In the genomic region with DNA sequence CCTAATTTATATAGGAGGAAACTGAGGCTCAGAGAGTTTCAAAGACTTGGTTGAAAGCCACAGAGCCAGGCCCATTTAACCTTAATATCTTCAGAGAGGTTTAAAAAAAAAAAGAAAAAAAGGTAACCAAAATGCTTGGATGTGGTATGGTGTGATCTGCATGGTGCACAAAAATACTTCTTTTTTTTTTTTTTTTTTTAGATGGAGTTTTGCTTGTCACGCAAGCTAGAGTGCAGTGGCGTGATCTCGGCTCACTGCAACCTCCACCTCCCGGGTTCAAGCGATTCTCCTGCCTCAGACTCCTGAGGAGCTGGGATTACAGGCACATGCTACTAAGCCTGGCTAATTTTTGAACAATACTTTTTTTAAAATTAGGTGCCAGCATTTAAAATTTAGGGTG, we compare ENCODE assay signal across 11 cellular contexts.
DNase-seq lines count a peak whose midpoint lies in the region; ATAC-seq lines count a peak whose summit lies in the region.
"Had no signal": no experiment of that assay in that cellular context is flagged by ENCODE, and none has a peak within 500 bp of the region (broad histone marks: within the 10 kb centered on the region; RNA-seq: fewer than 3 reads in every experiment).

No MANE protein-coding gene starts in this region.

- peak; percentile 34 for DNase-seq in activated CD4-positive, alpha-beta T cell treated with anti-CD3 and anti-CD28 coated beads for 36 hours
- DNase-seq in activated CD4-positive, alpha-beta T cell treated with anti-CD3 and anti-CD28 coated beads, Interleukin-2, amount 50 U/mL, for 48 hours: no peak
- peak in 1 of 3 donors; percentile 24 for DNase-seq in T-helper 17 cell
- no peak for DNase-seq in pons (ENCODE audit: low spot score)
- DNase-seq: 8988T, NCI-H446 had no signal

- H3K27me3 Mint-ChIP-seq in activated CD4-positive, alpha-beta T cell treated with anti-CD3 and anti-CD28 coated beads for 36 hours: no peaks in the 10 kb centered on the region
- H3K27me3 Mint-ChIP-seq in T-helper 17 cell: no peaks in the 10 kb centered on the region
- H3K27me3 Mint-ChIP-seq in stimulated activated naive CD8-positive, alpha-beta T cell treated with anti-CD3 and anti-CD28 coated beads, Interleukin-15, Interleukin-2, amounts not matched to agents 100 ng/mL and 50 ng/mL, for 24 hours: no peaks in the 10 kb centered on the region

- H3K36me3 Mint-ChIP-seq in activated CD4-positive, alpha-beta T cell treated with anti-CD3 and anti-CD28 coated beads for 36 hours (ENCODE audit: low read depth): no peaks in the 10 kb centered on the region
- H3K36me3 Mint-ChIP-seq in T-helper 17 cell (ENCODE audit: low read depth): no peaks in the 10 kb centered on the region
- H3K36me3 Mint-ChIP-seq in stimulated activated naive CD8-positive, alpha-beta T cell treated with anti-CD3 and anti-CD28 coated beads, Interleukin-15, Interleukin-2, amounts not matched to agents 100 ng/mL and 50 ng/mL, for 24 hours (ENCODE audit: low read depth): no peaks in the 10 kb centered on the region

- POLR2A ChIA-PET in activated CD4-positive, alpha-beta T cell treated with anti-CD3 and anti-CD28 coated beads for 36 hours (lab: Charles Lee): interaction anchor here (0.6 kb wide), 1 partner anchor 16 kb away, joined by 3 read pairs; no protein-coding TSS in a partner anchor

- peak overlapping the region; percentile 99 for H3K27ac Mint-ChIP-seq in activated CD4-positive, alpha-beta T cell treated with anti-CD3 and anti-CD28 coated beads for 36 hours
- H3K27ac Mint-ChIP-seq in T-helper 17 cell: peak overlapping the region; percentile 96
- H3K27ac Mint-ChIP-seq in stimulated activated naive CD8-positive, alpha-beta T cell treated with anti-CD3 and anti-CD28 coated beads, Interleukin-15, Interleukin-2, amounts not matched to agents 100 ng/mL and 50 ng/mL, for 24 hours: peak overlapping the region; percentile 97

- WGBS in esophagus, 2 donors: 82 to 86% methylated on average over 5 of the region's 5 CpGs

- no peaks in the 10 kb centered on the region for H3K27me3 ChIP-seq in esophagus (ENCODE audit: control insufficient read depth in 1 of 2, insufficient read depth in 2 of 2, low read length in 2 of 2)
- H3K27me3 ChIP-seq: ovary had no signal

- peak overlapping the region; percentile 85 for H3K4me3 Mint-ChIP-seq in activated CD4-positive, alpha-beta T cell treated with anti-CD3 and anti-CD28 coated beads for 36 hours
- H3K4me3 Mint-ChIP-seq in T-helper 17 cell: peak overlapping the region; percentile 92
- peak overlapping the region; percentile 86 for H3K4me3 Mint-ChIP-seq in stimulated activated naive CD8-positive, alpha-beta T cell treated with anti-CD3 and anti-CD28 coated beads, Interleukin-15, Interleukin-2, amounts not matched to agents 100 ng/mL and 50 ng/mL, for 24 hours

- H3K9me3 Mint-ChIP-seq in activated CD4-positive, alpha-beta T cell treated with anti-CD3 and anti-CD28 coated beads for 36 hours (ENCODE audit: low read depth): no peaks in the 10 kb centered on the region
- peaks cover 6% of the 10 kb centered on the region for H3K9me3 Mint-ChIP-seq in stimulated activated naive CD8-positive, alpha-beta T cell treated with anti-CD3 and anti-CD28 coated beads, Interleukin-15, Interleukin-2, amounts not matched to agents 100 ng/mL and 50 ng/mL, for 24 hours

- H3K9me3 ChIP-seq in T-helper 17 cell (ENCODE audit: control insufficient read depth, low read length, poor library complexity, severe bottlenecking) (no peaks in the 10 kb centered on the region), esophagus (ENCODE audit: control insufficient read depth in 2 of 2, insufficient read depth in 1 of 2, low read depth in 1 of 2, low read length in 1 of 2) (no peaks in the 10 kb centered on the region)
- H3K9me3 ChIP-seq: ovary had no signal

- H3K4me1 ChIP-seq in esophagus (ENCODE audit: control insufficient read depth in 2 of 2, insufficient read depth in 2 of 2, low read length in 1 of 2): peaks cover 0 to 14% of the 10 kb centered on the region in 2 donors

- H3K36me3 ChIP-seq in esophagus (ENCODE audit: control insufficient read depth in 2 of 2, insufficient read depth in 2 of 2, low read length in 1 of 2): no peaks in the 10 kb centered on the region
- H3K36me3 ChIP-seq: ovary had no signal

- intact Hi-C loops in activated CD4-positive, alpha-beta T cell treated with anti-CD3 and anti-CD28 coated beads for 36 hours (cut with DNase I, micrococcal nuclease): loop anchor here (1.0 to 10.0 kb wide), 6 partner anchors 48 to 344 kb away; a partner anchor contains a TSS

- CTCF ChIA-PET in activated CD4-positive, alpha-beta T cell treated with anti-CD3 and anti-CD28 coated beads for 36 hours (lab: Charles Lee): interaction anchor here (0.6 to 3.3 kb wide), 3 partner anchors 14 to 170 kb away, joined by 3 to 14 read pairs (median 4); no protein-coding TSS in a partner anchor

- H3K4me3 ChIP-seq in esophagus (ENCODE audit: low read depth in 1 of 2, low read length in 2 of 2): no peak overlapping the region
- H3K4me3 ChIP-seq: ovary had no signal

- peak overlapping the region; percentile 50 to 85 for H3K27ac ChIP-seq in esophagus (ENCODE audit: low read depth in 2 of 2, low read length in 1 of 2)
- H3K27ac ChIP-seq: ovary had no signal

- ATAC-seq in activated CD4-positive, alpha-beta T cell treated with anti-CD3 and anti-CD28 coated beads for 36 hours: peak; percentile 21
- ATAC-seq in T-helper 17 cell (peak; percentile 56), GM19351 (IDR thresholded peaks at IDR 0.05; ENCODE audit: unreplicated experiment) (no peak), GM19035 (IDR thresholded peaks at IDR 0.05; ENCODE audit: unreplicated experiment) (no peak)

- peaks cover 88% of the 10 kb centered on the region for H3K4me1 Mint-ChIP-seq in activated CD4-positive, alpha-beta T cell treated with anti-CD3 and anti-CD28 coated beads for 36 hours
- peaks cover 68% of the 10 kb centered on the region for H3K4me1 Mint-ChIP-seq in T-helper 17 cell
- H3K4me1 Mint-ChIP-seq in stimulated activated naive CD8-positive, alpha-beta T cell treated with anti-CD3 and anti-CD28 coated beads, Interleukin-15, Interleukin-2, amounts not matched to agents 100 ng/mL and 50 ng/mL, for 24 hours (ENCODE audit: low read depth): peaks cover 95% of the 10 kb centered on the region

Comparison
In these comparisons a context has a peak if more than half of its experiments do, and no peak if none do; other contexts are left out.
1. ATAC-seq: peak in activated CD4-positive, alpha-beta T cell treated with anti-CD3 and anti-CD28 coated beads for 36 hours (single experiment) and T-helper 17 cell (single experiment); none in GM19351 (single experiment) and GM19035 (single experiment).
2. Peak in every context shown above with its lines, with median percentiles within 50 percentile points of each other: H3K27ac Mint-ChIP-seq and H3K4me3 Mint-ChIP-seq.